Comparison of ENCODE assay signal across 8 cellular contexts in the genomic region with DNA sequence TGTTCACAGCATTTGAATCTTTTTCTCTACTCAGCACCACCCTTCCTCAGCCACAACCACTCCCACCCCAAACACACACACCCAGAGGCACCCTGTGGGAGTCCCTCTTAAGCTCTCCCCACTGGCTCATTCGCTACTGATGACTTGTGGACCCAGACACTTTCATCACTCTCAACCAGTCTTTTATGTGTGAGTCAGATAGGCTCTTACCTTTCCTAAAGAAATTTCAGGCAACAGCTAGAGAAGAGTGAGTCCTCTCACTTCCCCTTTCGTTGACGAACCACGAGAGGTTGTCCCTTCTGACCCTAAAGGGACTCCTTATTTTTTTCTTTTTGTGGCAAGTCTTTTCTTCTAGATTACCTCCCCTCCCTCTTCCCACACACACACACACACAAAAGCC. TPM values are rescaled to one million over a fixed set of nuclear protein-coding genes. Genes with fewer than 3 reads are reported as not detected.
A peak's percentile ranks its signal among the peaks of the same experiment; 100 is the strongest.
DNase-seq lines count a peak whose midpoint lies in the region; TF ChIP-seq lines count a peak whose summit lies in the region.

No MANE protein-coding gene starts in this region.

- in situ Hi-C loops in GM13977 (cut with MboI; ENCODE audit: low pct_unique_long_range_greater_than_20kb, low sequenced_read_pairs, unreplicated experiment), result no loop called here

- no peaks in the 10 kb centered on the region for H3K9me3 Mint-ChIP-seq in progenitor cell of endocrine pancreas (ENCODE audit: low read depth)

- peaks cover 5% of the 10 kb centered on the region for H3K27me3 Mint-ChIP-seq in progenitor cell of endocrine pancreas

- no peaks in the 10 kb centered on the region for H3K9me3 ChIP-seq in HEK293 (ENCODE audit: control insufficient read depth, insufficient read depth, low read depth, low read length)

- POLR2A ChIA-PET in HEK293 (lab: Yijun Ruan, JAX), result no interaction called here

- no peak overlapping the region for H3K4me3 Mint-ChIP-seq in progenitor cell of endocrine pancreas (ENCODE audit: low read depth)

- TF ChIP-seq CTCF in GM13977 (IDR thresholded peaks at IDR 0.05; ENCODE audit: extremely low read depth, insufficient read depth, missing control alignments) (no peak), HEK293 (tag by site-specific recombination; IDR thresholded peaks at IDR 0.05) (no peak), progenitor cell of endocrine pancreas (IDR thresholded peaks at IDR 0.05; ENCODE audit: unreplicated experiment) (no peak)

- no peaks in the 10 kb centered on the region for H3K4me1 ChIP-seq in HEK293 (ENCODE audit: control insufficient read depth, insufficient read depth, low read length)

- H3K36me3 ChIP-seq in HEK293 (ENCODE audit: control insufficient read depth in 2 of 2, insufficient read depth in 1 of 2, low read length in 2 of 2), result no peaks in the 10 kb centered on the region

- CTCF ChIA-PET in HEK293 (lab: Yijun Ruan, JAX), result interaction anchor here (1.1 to 4.2 kb wide), 2 partner anchors 15 to 78 kb away, joined by 3 to 23 read pairs; no protein-coding TSS in a partner anchor

- H3K36me3 Mint-ChIP-seq in progenitor cell of endocrine pancreas (ENCODE audit: insufficient read depth), result no peaks in the 10 kb centered on the region

- peak; percentile 44 for DNase-seq in GM13977 (ENCODE audit: low spot score)
- peak; percentile 5 for DNase-seq in NCI-H226
- peak; percentile 27 for DNase-seq in activated naive CD8-positive, alpha-beta T cell treated with anti-CD3 and anti-CD28 coated beads, Interleukin-2, amount 50 U/mL, for 16 hours (ENCODE audit: low read depth, low spot score)
- no peak for DNase-seq in progenitor cell of endocrine pancreas (ENCODE audit: low spot score, unreplicated experiment)
- no peak for DNase-seq in HK-2 (ENCODE audit: unreplicated experiment)
- no peak for DNase-seq in NCI-H2196 treated with DMSO at 0.1 percent for 48 hours (lab: John Stamatoyannopoulos, UW; ENCODE audit: unreplicated experiment)
- DNase-seq in amygdala (lab: John Stamatoyannopoulos, UW), result no peak

- H3K27ac ChIP-seq in HEK293 (ENCODE audit: extremely low read depth, low read depth, low read length), result no peak overlapping the region

- H3K4me1 Mint-ChIP-seq in progenitor cell of endocrine pancreas (ENCODE audit: low read depth), result peaks cover 31% of the 10 kb centered on the region

- H3K4me3 ChIP-seq in HEK293 (ENCODE audit: low read depth, low read length), result no peak overlapping the region

- H3K27ac Mint-ChIP-seq in progenitor cell of endocrine pancreas, result peak overlapping the region; percentile 15

TF ChIP-seq in HEK293, 187 proteins besides CTCF, POLR2A, EP300 and RAD21:
- TF ChIP-seq, protein P1, sequence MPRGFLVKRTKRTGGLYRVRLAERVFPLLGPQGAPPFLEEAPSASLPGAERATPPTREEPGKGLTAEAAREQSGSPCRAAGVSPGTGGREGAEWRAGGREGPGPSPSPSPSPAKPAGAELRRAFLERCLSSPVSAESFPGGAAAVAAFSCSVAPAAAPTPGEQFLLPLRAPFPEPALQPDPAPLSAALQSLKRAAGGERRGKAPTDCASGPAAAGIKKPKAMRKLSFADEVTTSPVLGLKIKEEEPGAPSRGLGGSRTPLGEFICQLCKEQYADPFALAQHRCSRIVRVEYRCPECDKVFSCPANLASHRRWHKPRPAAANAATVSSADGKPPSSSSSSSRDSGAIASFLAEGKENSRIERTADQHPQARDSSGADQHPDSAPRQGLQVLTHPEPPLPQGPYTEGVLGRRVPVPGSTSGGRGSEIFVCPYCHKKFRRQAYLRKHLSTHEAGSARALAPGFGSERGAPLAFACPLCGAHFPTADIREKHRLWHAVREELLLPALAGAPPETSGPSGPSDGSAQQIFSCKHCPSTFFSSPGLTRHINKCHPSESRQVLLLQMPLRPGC (tag by site-specific recombination; IDR thresholded peaks at IDR 0.05), result no peak
- 0 out of 2 replicates have a peak, but pooled peaks have one; percentile 4 for TF ChIP-seq PRDM1 (tag by site-specific recombination; IDR thresholded peaks at IDR 0.05)

RNA-seq across cellular contexts. Expression of a gene that starts 58.1 kb away (rescaled TPM):
- total RNA-seq in progenitor cell of endocrine pancreas, result 0.84 and 1.4 TPM in 2 replicates

Comparison
In these comparisons a context has a peak if more than half of its experiments do, and no peak if none do; other contexts are left out.
1. DNase-seq: peak in GM13977 (single experiment), NCI-H226 (single experiment) and activated naive CD8-positive, alpha-beta T cell treated with anti-CD3 and anti-CD28 coated beads, Interleukin-2, amount 50 U/mL, for 16 hours (single experiment); none in progenitor cell of endocrine pancreas (single experiment), HK-2 (single experiment), NCI-H2196 treated with DMSO at 0.1 percent for 48 hours (single experiment) and amygdala (0 of 56).